ENCODE assay signal across 7 cellular contexts in genomic region chr16:87344931-87345631, GRCh38. TPM values are rescaled to one million over a fixed set of nuclear protein-coding genes. Genes with fewer than 3 reads are reported as not detected.
A peak's percentile ranks its signal among the peaks of the same experiment; 100 is the strongest.
DNase-seq lines count a peak whose midpoint lies in the region; ATAC-seq and TF ChIP-seq lines count a peak whose summit lies in the region.

No MANE protein-coding gene starts in this region.

- H4K20me1 ChIP-seq in PC-3 (ENCODE audit: low read length): no peaks in the 10 kb centered on the region

- CTCF ChIA-PET in PC-3 (lab: Charles Lee): no interaction called here

- H3K9me3 ChIP-seq in tibial nerve (no peaks in the 10 kb centered on the region), PC-3 (ENCODE audit: low read length) (no peaks in the 10 kb centered on the region)

- no peak overlapping the region for H3K18ac ChIP-seq in mesendoderm (ENCODE audit: low read length)

- POLR2A ChIA-PET in PC-3 (lab: Charles Lee; ENCODE audit: unreplicated experiment): no interaction called here

- intact Hi-C loops in PC-3 (cut with micrococcal nuclease): no loop called here

- peaks cover 28% of the 10 kb centered on the region for H3K36me3 Mint-ChIP-seq in T-helper 2 cell treated with Interferon-gamma antibody and Interleukin-4, amounts not matched to agents 5 μg/mL and 100 μg/mL, for 36 hours (ENCODE audit: low read depth)
- H3K36me3 Mint-ChIP-seq in activated naive CD8-positive, alpha-beta T cell: peaks cover 2% of the 10 kb centered on the region

- H3K4me2 ChIP-seq in mesendoderm (ENCODE audit: low read length) (no peak overlapping the region), PC-3 (ENCODE audit: low read length) (no peak overlapping the region)

- H2AK5ac ChIP-seq in mesendoderm (ENCODE audit: low read length): no peak overlapping the region

- no peaks in the 10 kb centered on the region for H3K27me3 ChIP-seq in mesendoderm (ENCODE audit: insufficient read depth, low read length, poor library complexity)
- no peaks in the 10 kb centered on the region for H3K27me3 ChIP-seq in tibial nerve
- H3K27me3 ChIP-seq in PC-3 (ENCODE audit: low read length): no peaks in the 10 kb centered on the region

- BruUV-seq in PC-3 (replicated peaks; lab: Mats Ljungman, UMichigan): no TSS peak

- H3K9me3 Mint-ChIP-seq in T-helper 2 cell treated with Interferon-gamma antibody and Interleukin-4, amounts not matched to agents 5 μg/mL and 100 μg/mL, for 36 hours: no peaks in the 10 kb centered on the region
- H3K9me3 Mint-ChIP-seq in activated naive CD8-positive, alpha-beta T cell (ENCODE audit: low read depth): no peaks in the 10 kb centered on the region

- no peaks in the 10 kb centered on the region for H3K27me3 Mint-ChIP-seq in T-helper 2 cell treated with Interferon-gamma antibody and Interleukin-4, amounts not matched to agents 5 μg/mL and 100 μg/mL, for 36 hours (ENCODE audit: low read depth)
- H3K27me3 Mint-ChIP-seq in activated naive CD8-positive, alpha-beta T cell: no peaks in the 10 kb centered on the region

- no peak overlapping the region for H3K23ac ChIP-seq in mesendoderm (ENCODE audit: low read length)

- H2BK120ac ChIP-seq in mesendoderm (ENCODE audit: low read depth, low read length): no peak overlapping the region

- no CpG with 5 or more reads among the region's 17 CpGs for WGBS in mesendoderm (ENCODE audit: extremely low coverage, insufficient coverage, low lambda C conversion rate)
- 47 to 48% methylated on average over 3 to 17 of the region's 17 CpGs for WGBS in tibial nerve, 2 donors

- H3K4me1 ChIP-seq in mesendoderm (ENCODE audit: control insufficient read depth, low read depth, low read length) (no peaks in the 10 kb centered on the region), tibial nerve (peaks cover 0 to 22% (median 3%) of the 10 kb centered on the region in 4 donors), PC-3 (ENCODE audit: insufficient read depth, low read length) (no peaks in the 10 kb centered on the region)

- peak overlapping the region; percentile 92 for H3K27ac Mint-ChIP-seq in T-helper 2 cell treated with Interferon-gamma antibody and Interleukin-4, amounts not matched to agents 5 μg/mL and 100 μg/mL, for 36 hours
- H3K27ac Mint-ChIP-seq in activated naive CD8-positive, alpha-beta T cell: peak overlapping the region; percentile 92

- H2AFZ ChIP-seq in PC-3 (ENCODE audit: low read length): no peak overlapping the region

- no peak overlapping the region for H3K4ac ChIP-seq in mesendoderm (ENCODE audit: low read depth, low read length)

- H3K4me3 ChIP-seq in mesendoderm (ENCODE audit: low read length) (no peak overlapping the region), tibial nerve (no peak overlapping the region), PC-3 (ENCODE audit: low read length) (no peak overlapping the region)

- ATAC-seq in HG03432 (IDR thresholded peaks at IDR 0.05; ENCODE audit: unreplicated experiment) (no peak), PC-3 (no peak)

- no peak for TF ChIP-seq POLR2A in tibial nerve (IDR thresholded peaks at IDR 0.05)

- DNase-seq in T-helper 2 cell treated with Interferon-gamma antibody and Interleukin-4, amounts not matched to agents 5 μg/mL and 100 μg/mL, for 36 hours (ENCODE audit: low spot score): peak; percentile 33
- DNase-seq in mesendoderm (peak; percentile 38), tibial nerve (ENCODE audit: low spot score in 2 of 2) (peak in 1 of 2 donors; percentile 22), NCI-H1105 (lab: John Stamatoyannopoulos, UW) (no peak), PC-3 (no peak)

- no peak overlapping the region for H2BK15ac ChIP-seq in mesendoderm (replicated peaks; ENCODE audit: low read depth)

- TF ChIP-seq CTCF in tibial nerve (IDR thresholded peaks at IDR 0.05): no peak
- TF ChIP-seq CTCF in PC-3 (conservative IDR thresholded peaks at IDR 0.05; ENCODE audit: low read depth, low read length): no peak

- H3K9me2 ChIP-seq in PC-3 (replicated peaks; ENCODE audit: low read length): no peaks in the 10 kb centered on the region

- peaks cover 5% of the 10 kb centered on the region for H3K4me1 Mint-ChIP-seq in T-helper 2 cell treated with Interferon-gamma antibody and Interleukin-4, amounts not matched to agents 5 μg/mL and 100 μg/mL, for 36 hours (ENCODE audit: low read depth)
- H3K4me1 Mint-ChIP-seq in activated naive CD8-positive, alpha-beta T cell (ENCODE audit: low read depth): peaks cover 28% of the 10 kb centered on the region

- no peaks in the 10 kb centered on the region for H3F3A ChIP-seq in PC-3 (ENCODE audit: low read length, unreplicated experiment)

- no peak overlapping the region for H3K56ac ChIP-seq in mesendoderm (ENCODE audit: low read length)

- no peak overlapping the region for H4K5ac ChIP-seq in mesendoderm (ENCODE audit: low read length)

- no peak overlapping the region for H2BK5ac ChIP-seq in mesendoderm (ENCODE audit: low read length)

- no peaks in the 10 kb centered on the region for H3K79me1 ChIP-seq in mesendoderm (ENCODE audit: low read length)

- H3K36me3 ChIP-seq in mesendoderm (ENCODE audit: control insufficient read depth, insufficient read depth, low read length): no peaks in the 10 kb centered on the region
- H3K36me3 ChIP-seq in tibial nerve: peaks cover 0 to 85% (median 6%) of the 10 kb centered on the region in 3 donors
- H3K36me3 ChIP-seq in PC-3 (ENCODE audit: low read depth, low read length): no peaks in the 10 kb centered on the region

- no peak overlapping the region for H3K9ac ChIP-seq in mesendoderm (ENCODE audit: low read length)
- H3K9ac ChIP-seq in PC-3 (ENCODE audit: low read length): no peak overlapping the region

- H3K27ac ChIP-seq in mesendoderm (ENCODE audit: low read depth, low read length) (no peak overlapping the region), tibial nerve (peak overlapping the region in 3 of 4 donors; percentile 5 to 73 (median 62)), PC-3 (ENCODE audit: low read length) (no peak overlapping the region)

- peak overlapping the region; percentile 80 for H3K4me3 Mint-ChIP-seq in T-helper 2 cell treated with Interferon-gamma antibody and Interleukin-4, amounts not matched to agents 5 μg/mL and 100 μg/mL, for 36 hours
- peak overlapping the region; percentile 59 for H3K4me3 Mint-ChIP-seq in activated naive CD8-positive, alpha-beta T cell

- TF ChIP-seq EP300 in tibial nerve (IDR thresholded peaks at IDR 0.05): no peak

- no peaks in the 10 kb centered on the region for H3K79me2 ChIP-seq in mesendoderm (ENCODE audit: control insufficient read depth, insufficient read depth, low read length)
- H3K79me2 ChIP-seq in PC-3 (ENCODE audit: low read length): no peaks in the 10 kb centered on the region

- no peak overlapping the region for H4K8ac ChIP-seq in mesendoderm (ENCODE audit: low read depth, low read length)

RNA-seq across cellular contexts. Expression of gene C16orf95, which starts 27.9 kb away (rescaled TPM):
- 2.8 TPM for polyA plus RNA-seq in mesendoderm (2013, experiment 1 of 2)
- 2.4 TPM for polyA plus RNA-seq in mesendoderm (2013, experiment 2 of 2)
- 1 to 10 TPM in 3 of 4 donors, under 1 TPM in 1; 0.44 to 9.8 (median 2.6) TPM for total RNA-seq in tibial nerve
- 2.4 and 3.3 TPM in 2 replicates for total RNA-seq in PC-3 (2014; rRNA removed)

RNA-seq across cellular contexts. Expression of gene FBXO31, which starts 38.5 kb away (rescaled TPM):
- 10.0 TPM for polyA plus RNA-seq in mesendoderm (2013, experiment 1 of 2)
- polyA plus RNA-seq in mesendoderm (2013, experiment 2 of 2): 10.3 TPM
- total RNA-seq in tibial nerve (100 to 1,000 TPM in 3 of 4 donors, 10 to 100 TPM in 1; 89.4 to 241 (median 147) TPM), PC-3 (2014; rRNA removed) (14.8 and 17.7 TPM in 2 replicates)

RNA-seq across cellular contexts. Expression of gene MAP1LC3B, which starts 47.1 kb away (rescaled TPM):
- 36.8 TPM for polyA plus RNA-seq in mesendoderm (2013, experiment 1 of 2)
- polyA plus RNA-seq in mesendoderm (2013, experiment 2 of 2): 35.1 TPM
- total RNA-seq in tibial nerve (10 to 100 TPM; 60.9 to 78.1 (median 68.2) TPM), PC-3 (2014; rRNA removed) (11.0 and 11.9 TPM in 2 replicates)

Comparison
In these comparisons a context has a peak if more than half of its experiments do, and no peak if none do; other contexts are left out.
1. DNase-seq: peak in T-helper 2 cell treated with Interferon-gamma antibody and Interleukin-4, amounts not matched to agents 5 μg/mL and 100 μg/mL, for 36 hours (single experiment) and mesendoderm (single experiment); none in NCI-H1105 (single experiment) and PC-3 (single experiment).
2. H3K27ac ChIP-seq: peak in tibial nerve (3 of 4); none in mesendoderm (single experiment) and PC-3 (single experiment).